ENCODE assay signal across 8 cellular contexts in the genomic region with DNA sequence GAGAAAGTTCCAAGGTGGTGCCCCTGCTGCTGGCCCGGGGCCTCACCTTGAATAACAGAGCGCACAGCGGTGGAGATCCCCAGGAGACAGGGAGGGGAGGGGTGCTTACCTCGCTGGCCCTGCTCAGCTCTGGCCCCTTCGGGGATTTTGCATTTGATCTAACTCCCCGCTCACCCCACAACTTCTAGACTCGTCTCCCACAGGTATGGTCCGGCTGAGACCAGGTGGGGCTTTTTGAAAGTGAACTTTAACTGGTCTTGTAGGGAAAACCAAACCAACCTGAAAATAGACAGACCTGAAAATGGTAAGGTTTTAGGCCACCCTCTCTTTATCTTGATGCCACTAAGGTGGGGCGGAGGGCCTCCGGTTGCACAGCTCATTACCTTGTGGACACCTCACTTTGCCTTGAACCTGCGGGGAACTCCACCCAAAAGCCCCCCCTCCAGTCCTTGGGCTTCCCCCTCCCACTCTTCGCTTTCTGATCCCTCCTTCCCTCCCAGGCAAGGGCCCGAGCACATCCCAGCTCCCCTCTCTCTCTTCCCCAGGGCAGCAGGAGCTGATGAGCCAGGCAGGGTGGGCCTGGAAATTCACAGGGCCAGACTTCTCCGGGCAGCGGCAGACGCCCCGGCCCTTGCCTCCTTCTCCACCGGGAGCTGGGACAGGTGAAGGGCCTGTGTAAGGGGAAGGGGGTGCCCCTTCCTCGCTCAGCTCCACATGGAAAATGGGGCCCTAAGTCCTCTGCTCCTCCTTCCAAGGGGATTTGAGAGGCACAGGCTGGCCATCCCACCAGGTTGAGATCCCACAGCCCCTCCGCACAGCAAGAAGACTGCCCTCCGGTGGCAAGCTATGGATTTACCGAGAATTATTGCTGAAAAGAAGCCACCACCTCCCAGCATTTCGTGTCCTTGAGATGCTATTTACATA.
A peak's percentile ranks its signal among the peaks of the same experiment; 100 is the strongest.
DNase-seq lines count a peak whose midpoint lies in the region; ATAC-seq and TF ChIP-seq lines count a peak whose summit lies in the region.

No MANE protein-coding gene starts in this region.

- peak; percentile 51 for TF ChIP-seq CTCF in KMS-11 (conservative IDR thresholded peaks at IDR 0.05; ENCODE audit: low read depth, low read length)

- H3K36me3 ChIP-seq in KMS-11 (ENCODE audit: insufficient read depth) (no peaks in the 10 kb centered on the region), neuron (ENCODE audit: insufficient read depth, low read length) (no peaks in the 10 kb centered on the region)

- H3K4me1 Mint-ChIP-seq in T-helper 2 cell treated with Interferon-gamma antibody and Interleukin-4, amounts not matched to agents 5 μg/mL and 100 μg/mL, for 36 hours (ENCODE audit: low read depth), result peaks cover 35% of the 10 kb centered on the region
- peaks cover 5 to 18% of the 10 kb centered on the region in 2 donors for H3K4me1 Mint-ChIP-seq in effector memory CD8-positive, alpha-beta T cell (ENCODE audit: low read depth in 2 of 2)

- peaks cover 17% of the 10 kb centered on the region for H3K9me3 ChIP-seq in neuron (ENCODE audit: low read length)

- H2AFZ ChIP-seq in KMS-11 (ENCODE audit: low read depth), result no peak overlapping the region
- peak overlapping the region; percentile 20 for H2AFZ ChIP-seq in neuron (ENCODE audit: low read depth, low read length)

- H3K79me2 ChIP-seq in KMS-11 (ENCODE audit: insufficient read depth, low read depth), result no peaks in the 10 kb centered on the region

- H3K4me1 ChIP-seq in KMS-11 (ENCODE audit: low read depth, poor library complexity, severe bottlenecking) (peaks cover 6% of the 10 kb centered on the region), neuron (ENCODE audit: insufficient read depth, low read length) (no peaks in the 10 kb centered on the region)

- ATAC-seq in GM21717 (IDR thresholded peaks at IDR 0.05; ENCODE audit: unreplicated experiment), result peak; percentile 59
- peak; percentile 41 for ATAC-seq in effector memory CD8-positive, alpha-beta T cell (replicated peaks)
- ATAC-seq in GM21367 (IDR thresholded peaks at IDR 0.05; ENCODE audit: unreplicated experiment), result no peak

- H3K4me3 Mint-ChIP-seq in T-helper 2 cell treated with Interferon-gamma antibody and Interleukin-4, amounts not matched to agents 5 μg/mL and 100 μg/mL, for 36 hours, result no peak overlapping the region
- peak overlapping the region in 1 of 2 donors; percentile 41 for H3K4me3 Mint-ChIP-seq in effector memory CD8-positive, alpha-beta T cell

- H3K27ac ChIP-seq in KMS-11, result no peak overlapping the region

- no peaks in the 10 kb centered on the region for H4K20me1 ChIP-seq in KMS-11 (ENCODE audit: insufficient read depth)

- H3K27me3 ChIP-seq in KMS-11 (ENCODE audit: insufficient read depth, low read depth) (no peaks in the 10 kb centered on the region), neuron (ENCODE audit: insufficient read depth, low read length) (peaks cover 15% of the 10 kb centered on the region)

- H3K4me3 ChIP-seq in KMS-11 (IDR thresholded peaks at IDR 0.05; ENCODE audit: insufficient read depth, low read depth, low read length) (no peak overlapping the region), neuron (ENCODE audit: low read length) (no peak overlapping the region)

- peaks cover 35% of the 10 kb centered on the region for H3K36me3 Mint-ChIP-seq in T-helper 2 cell treated with Interferon-gamma antibody and Interleukin-4, amounts not matched to agents 5 μg/mL and 100 μg/mL, for 36 hours (ENCODE audit: low read depth)
- no peaks in the 10 kb centered on the region for H3K36me3 Mint-ChIP-seq in effector memory CD8-positive, alpha-beta T cell (ENCODE audit: insufficient read depth)

- H3K9me3 Mint-ChIP-seq in T-helper 2 cell treated with Interferon-gamma antibody and Interleukin-4, amounts not matched to agents 5 μg/mL and 100 μg/mL, for 36 hours, result peaks cover 18% of the 10 kb centered on the region
- peaks cover 1 to 7% of the 10 kb centered on the region in 2 donors for H3K9me3 Mint-ChIP-seq in effector memory CD8-positive, alpha-beta T cell

- no peak overlapping the region for H3K4me2 ChIP-seq in KMS-11

- H3K9ac ChIP-seq in KMS-11, result no peak overlapping the region

- peak in 3 of 4 experiments; percentile 14 to 25 (median 24) for DNase-seq in activated CD4-positive, CD25-positive, alpha-beta regulatory T cell (lab: John Stamatoyannopoulos, UW)
- no peak for DNase-seq in activated CD4-positive, CD25-positive, alpha-beta regulatory T cell treated with anti-CD3 and anti-CD28 coated beads, Interleukin-2, amount 50 U/mL, for 72 hours
- DNase-seq in T-helper 2 cell treated with Interferon-gamma antibody and Interleukin-4, amounts not matched to agents 5 μg/mL and 100 μg/mL, for 36 hours (ENCODE audit: low spot score), result no peak
- peak; percentile 30 to 39 (median 31) for DNase-seq in effector memory CD8-positive, alpha-beta T cell

- H3K27ac Mint-ChIP-seq in T-helper 2 cell treated with Interferon-gamma antibody and Interleukin-4, amounts not matched to agents 5 μg/mL and 100 μg/mL, for 36 hours, result peak overlapping the region; percentile 31
- H3K27ac Mint-ChIP-seq in effector memory CD8-positive, alpha-beta T cell, result no peak overlapping the region

- H3K27me3 Mint-ChIP-seq in T-helper 2 cell treated with Interferon-gamma antibody and Interleukin-4, amounts not matched to agents 5 μg/mL and 100 μg/mL, for 36 hours (ENCODE audit: low read depth), result no peaks in the 10 kb centered on the region
- H3K27me3 Mint-ChIP-seq in effector memory CD8-positive, alpha-beta T cell, result peaks cover 23 to 44% of the 10 kb centered on the region in 2 donors

Comparison
In these comparisons a context has a peak if more than half of its experiments do, and no peak if none do; other contexts are left out.
1. DNase-seq: peak in activated CD4-positive, CD25-positive, alpha-beta regulatory T cell (3 of 4) and effector memory CD8-positive, alpha-beta T cell (3 of 3); none in activated CD4-positive, CD25-positive, alpha-beta regulatory T cell treated with anti-CD3 and anti-CD28 coated beads, Interleukin-2, amount 50 U/mL, for 72 hours (single experiment) and T-helper 2 cell treated with Interferon-gamma antibody and Interleukin-4, amounts not matched to agents 5 μg/mL and 100 μg/mL, for 36 hours (single experiment).